In genomic region chr6:16949696-16950095, GRCh38 we compare ENCODE assay signal across 30 cellular contexts.
DNase-seq lines count a peak whose midpoint lies in the region; ATAC-seq and TF ChIP-seq lines count a peak whose summit lies in the region.
"Had no signal": no experiment of that assay in that cellular context is flagged by ENCODE, and none has a peak within 500 bp of the region (broad histone marks: within the 10 kb centered on the region; RNA-seq: fewer than 3 reads in every experiment).

No MANE protein-coding gene starts in this region.

- no peaks in the 10 kb centered on the region for H3K9me2 ChIP-seq in SK-N-SH

- no peak for TF ChIP-seq CTCF in SK-N-SH (IDR thresholded peaks at IDR 0.05)
- no peak for TF ChIP-seq CTCF in fibroblast of villous mesenchyme (IDR thresholded peaks at IDR 0.05; ENCODE audit: insufficient read depth, low read depth, low read length)

- no peak; a peak in 1 of 4 replicates for TF ChIP-seq EP300 in SK-N-SH (IDR thresholded peaks at IDR 0.05; ENCODE audit: borderline replicate concordance in 1 of 2, low read depth in 1 of 2, low read length in 1 of 2)

- H3F3A ChIP-seq in SK-N-SH (replicated peaks; ENCODE audit: insufficient read depth): peaks cover 23% of the 10 kb centered on the region

- CTCF ChIA-PET in SK-N-SH (lab: Yijun Ruan, JAX): interaction anchor here (7.3 kb wide), 1 partner anchor 14 kb away, joined by 45 read pairs; no protein-coding TSS in a partner anchor

- POLR2A ChIA-PET in SK-N-SH (lab: Yijun Ruan, JAX): no interaction called here

- H3K36me3 ChIP-seq in SK-N-SH (replicated peaks in 1 of 2; ENCODE audit: control insufficient read depth in 1 of 2, insufficient read depth in 2 of 2, low read length in 1 of 2) (no peaks in the 10 kb centered on the region), SK-N-MC (ENCODE audit: insufficient read depth, low read length) (no peaks in the 10 kb centered on the region)
- H3K36me3 ChIP-seq in effector memory CD4-positive, alpha-beta T cell (ENCODE audit: control insufficient read depth, insufficient read depth, low read length): no peaks in the 10 kb centered on the region
- H3K36me3 ChIP-seq: lower lobe of right lung, WERI-Rb-1 had no signal

- no peak for ATAC-seq in SK-N-SH treated with all-trans-retinoic acid at 6 μM for 48 hours
- ATAC-seq: activated naive CD8-positive, alpha-beta T cell treated with anti-CD3 and anti-CD28 coated beads, Interleukin-2, amount 50 U/mL, for 24 hours; CD8-positive, alpha-beta T cell; esophagus mucosa; lower lobe of right lung; natural killer cell treated with Interleukin-12 subunit alpha and Interleukin-12 subunit beta and Interleukin-15 and Interleukin-18, amount 100 ng/mL, for 72 hours; stimulated activated effector memory CD8-positive, alpha-beta T cell treated with anti-CD3 and anti-CD28 coated beads, Interleukin-12 subunit alpha, Interleukin-12 subunit beta, amount 100 ng/mL, for 72 hours had no signal

- no peak overlapping the region for H3K4me2 ChIP-seq in SK-N-SH

- H3K27ac ChIP-seq in SK-N-SH (ENCODE audit: low read depth in 2 of 2, low read length in 1 of 2): peak overlapping the region; percentile 62 to 95; a peak in 2 of 4 replicates
- peak overlapping the region; percentile 68 for H3K27ac ChIP-seq in SK-N-MC
- no peak overlapping the region for H3K27ac ChIP-seq in effector memory CD4-positive, alpha-beta T cell (ENCODE audit: insufficient read depth, low read length, poor library complexity, severe bottlenecking)
- H3K27ac ChIP-seq: 22Rv1, lower lobe of right lung, WERI-Rb-1 had no signal

- TF ChIP-seq RAD21 in SK-N-SH (IDR thresholded peaks at IDR 0.05; ENCODE audit: low read length): no peak

- DNase-seq in SK-N-SH: no peak
- DNase-seq in SK-N-MC (ENCODE audit: low read depth, low spot score): peak; percentile 81
- DNase-seq in fibroblast of villous mesenchyme (ENCODE audit: low read depth): peak; percentile 44
- DNase-seq in CD1c-positive myeloid dendritic cell (ENCODE audit: extremely low spot score): no peak
- no peak for DNase-seq in anterior cingulate cortex (lab: John Stamatoyannopoulos, UW)
- no peak for DNase-seq in effector memory CD4-positive, alpha-beta T cell
- DNase-seq in HK-2 (ENCODE audit: unreplicated experiment): no peak
- DNase-seq: activated CD4-positive, alpha-beta T cell treated with anti-CD3 and anti-CD28 coated beads for 48 hours; activated gamma-delta T cell; activated naive CD8-positive, alpha-beta T cell treated with anti-CD3 and anti-CD28 coated beads, Interleukin-2, amount 50 U/mL, for 24 hours; activated T-cell treated with anti-CD3 and anti-CD28 coated beads, Interleukin-2, amount 50 U/mL, for 24 hours; CD8-positive, alpha-beta T cell; cerebellar nuclear complex; dermis blood vessel endothelial cell; DMS 273 treated with DMSO at 0.1 percent for 48 hours; HCEC 1CT; hippocampal formation; lower lobe of right lung; NCI-H146; NCI-H2107; NCI-H446; NCI-H82; stimulated activated CD4-positive, alpha-beta T cell treated with anti-CD3 and anti-CD28 coated beads, Interleukin-15, amount 100 ng/mL, for 24 hours; T1000; WERI-Rb-1 had no signal

- WGBS in SK-N-SH (ENCODE audit: low lambda C conversion rate): 70% methylated on average over 1 of the region's 1 CpG

- H4K20me1 ChIP-seq in SK-N-SH (ENCODE audit: insufficient read depth): no peaks in the 10 kb centered on the region

- no peaks in the 10 kb centered on the region for H3K27me3 ChIP-seq in SK-N-SH (ENCODE audit: insufficient read depth)
- no peaks in the 10 kb centered on the region for H3K27me3 ChIP-seq in effector memory CD4-positive, alpha-beta T cell (replicated peaks; ENCODE audit: control insufficient read depth, insufficient read depth, low read length, poor library complexity, severe bottlenecking)

- H3K9ac ChIP-seq in SK-N-SH (no peak overlapping the region), SK-N-MC (ENCODE audit: insufficient read length) (no peak overlapping the region)

- H3K9me3 ChIP-seq in SK-N-SH (no peaks in the 10 kb centered on the region), SK-N-MC (ENCODE audit: low read depth, low read length) (no peaks in the 10 kb centered on the region)
- no peaks in the 10 kb centered on the region for H3K9me3 ChIP-seq in effector memory CD4-positive, alpha-beta T cell (ENCODE audit: control insufficient read depth, low read length)
- H3K9me3 ChIP-seq: lower lobe of right lung had no signal

- H3K4me3 ChIP-seq in SK-N-SH (ENCODE audit: low read depth in 2 of 2, low read length in 1 of 2) (no peak overlapping the region), SK-N-MC (peak overlapping the region; percentile 26; the same call in 1 of the 2 replicates), fibroblast of villous mesenchyme (ENCODE audit: low read depth, low read length) (no peak overlapping the region)
- H3K4me3 ChIP-seq in effector memory CD4-positive, alpha-beta T cell (ENCODE audit: insufficient read depth, low read depth, low read length, poor library complexity, severe bottlenecking): no peak overlapping the region
- H3K4me3 ChIP-seq: lower lobe of right lung had no signal

- H3K79me2 ChIP-seq in SK-N-SH (ENCODE audit: insufficient read depth): no peaks in the 10 kb centered on the region

- H3K4me1 ChIP-seq in SK-N-SH (ENCODE audit: control insufficient read depth in 1 of 2, insufficient read depth in 2 of 2, low read depth in 1 of 2, low read length in 1 of 2): peaks cover 4 to 36% of the 10 kb centered on the region in 2 experiments; a peak in 3 of 4 replicates
- no peaks in the 10 kb centered on the region for H3K4me1 ChIP-seq in effector memory CD4-positive, alpha-beta T cell (ENCODE audit: control insufficient read depth, insufficient read depth, low read length, poor library complexity, severe bottlenecking)
- H3K4me1 ChIP-seq: lower lobe of right lung had no signal

- no peak overlapping the region for H2AFZ ChIP-seq in SK-N-SH (ENCODE audit: low read depth)

TF ChIP-seq in SK-N-SH, 30 proteins besides CTCF, POLR2A, EP300 and RAD21:
- TF ChIP-seq CHD2 (IDR thresholded peaks at IDR 0.05; ENCODE audit: low read length, partially characterized antibody) (no peak), TCF12 (IDR thresholded peaks at IDR 0.05) (peak; percentile 10; the same call in 1 of the 2 replicates)

TF ChIP-seq in SK-N-SH treated with all-trans-retinoic acid at 6 μM for 48 hours, 23 proteins besides CTCF, POLR2A, EP300 and RAD21:
- no peak for TF ChIP-seq TOX (CRISPR knock-in tag; IDR thresholded peaks at IDR 0.05; ENCODE audit: borderline replicate concordance)
- TF ChIP-seq, protein P1, sequence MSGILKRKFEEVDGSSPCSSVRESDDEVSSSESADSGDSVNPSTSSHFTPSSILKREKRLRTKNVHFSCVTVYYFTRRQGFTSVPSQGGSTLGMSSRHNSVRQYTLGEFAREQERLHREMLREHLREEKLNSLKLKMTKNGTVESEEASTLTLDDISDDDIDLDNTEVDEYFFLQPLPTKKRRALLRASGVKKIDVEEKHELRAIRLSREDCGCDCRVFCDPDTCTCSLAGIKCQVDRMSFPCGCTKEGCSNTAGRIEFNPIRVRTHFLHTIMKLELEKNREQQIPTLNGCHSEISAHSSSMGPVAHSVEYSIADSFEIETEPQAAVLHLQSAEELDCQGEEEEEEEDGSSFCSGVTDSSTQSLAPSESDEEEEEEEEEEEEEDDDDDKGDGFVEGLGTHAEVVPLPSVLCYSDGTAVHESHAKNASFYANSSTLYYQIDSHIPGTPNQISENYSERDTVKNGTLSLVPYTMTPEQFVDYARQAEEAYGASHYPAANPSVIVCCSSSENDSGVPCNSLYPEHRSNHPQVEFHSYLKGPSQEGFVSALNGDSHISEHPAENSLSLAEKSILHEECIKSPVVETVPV (CRISPR knock-in tag; IDR thresholded peaks at IDR 0.05): no peak
- TF ChIP-seq RARB (CRISPR knock-in tag; IDR thresholded peaks at IDR 0.05): no peak
- TF ChIP-seq ZNF8 (CRISPR knock-in tag; IDR thresholded peaks at IDR 0.05): no peak
- no peak for TF ChIP-seq ZFP3 (CRISPR knock-in tag; IDR thresholded peaks at IDR 0.05)
- no peak for TF ChIP-seq ZNF70 (CRISPR knock-in tag; IDR thresholded peaks at IDR 0.05)
- TF ChIP-seq SNAI2 (CRISPR knock-in tag; IDR thresholded peaks at IDR 0.05): no peak
- TF ChIP-seq TSHZ2 (CRISPR knock-in tag; IDR thresholded peaks at IDR 0.05): no peak
- no peak for TF ChIP-seq TCF4 (CRISPR knock-in tag; IDR thresholded peaks at IDR 0.05; ENCODE audit: borderline replicate concordance)
- TF ChIP-seq ZNF565 (CRISPR knock-in tag; conservative IDR thresholded peaks at IDR 0.05; ENCODE audit: low read depth): no peak
TF ChIP-seq in SK-N-SH treated with all-trans-retinoic acid at 6 μM for 48 hours: peak in this region for 0.

Comparison
In these comparisons a context has a peak if more than half of its experiments do, and no peak if none do; other contexts are left out.
1. DNase-seq: peak in SK-N-MC (single experiment) and fibroblast of villous mesenchyme (single experiment); none in SK-N-SH (single experiment), CD1c-positive myeloid dendritic cell (single experiment), anterior cingulate cortex (0 of 58), effector memory CD4-positive, alpha-beta T cell (0 of 3) and HK-2 (single experiment).